8 cellular contexts compared by ENCODE assay signal in genomic region chr21:45590246-45590725, GRCh38. TPM values are rescaled to one million over a fixed set of nuclear protein-coding genes. Genes with fewer than 3 reads are reported as not detected.
A peak's percentile ranks its signal among the peaks of the same experiment; 100 is the strongest.
DNase-seq lines count a peak whose midpoint lies in the region; ATAC-seq, FAIRE-seq and TF ChIP-seq lines count a peak whose summit lies in the region.

No MANE protein-coding gene starts in this region.

- H3K36me3 Mint-ChIP-seq in stimulated activated naive B cell treated with anti-CD40 and anti-IgM and Interleukin-4, amounts not matched to agents 10 μg/mL and 1 μg/mL and 100 μg/mL, for 72 hours = peaks cover 4 to 15% of the 10 kb centered on the region in 2 donors

- no peak overlapping the region for H4K5ac ChIP-seq in H1 (ENCODE audit: insufficient read length, low read depth, low read length)

- H3K4me3 ChIP-seq in H1 (ENCODE audit: extremely low read depth in 1 of 4, insufficient read depth in 2 of 4, low read depth in 3 of 4, low read length in 4 of 4) (peak overlapping the region; percentile 49 to 73 (median 58)), mucosa of rectum (ENCODE audit: low read length in 2 of 2) (peak overlapping the region; percentile 26 to 44)

- H3K4ac ChIP-seq in H1 (replicated peaks; ENCODE audit: insufficient read length, low read depth, low read length) = no peak overlapping the region

- H4K8ac ChIP-seq in H1 (ENCODE audit: extremely low read depth, insufficient read depth, low read length) = peak overlapping the region; percentile 87; the same call in 1 of the 2 replicates

- peaks cover 10% of the 10 kb centered on the region for H3K23me2 ChIP-seq in H1 (ENCODE audit: low read depth, low read length)

- no peak overlapping the region for H2BK120ac ChIP-seq in H1 (replicated peaks; ENCODE audit: low read depth, low read length)

- no peak for TF ChIP-seq EP300 in H1 (IDR thresholded peaks at IDR 0.05; ENCODE audit: borderline replicate concordance in 1 of 2, low read depth in 2 of 2, low read length in 2 of 2)

- H4K20me1 ChIP-seq in H1 (replicated peaks in 1 of 2; ENCODE audit: control insufficient read depth in 1 of 2, insufficient read depth in 2 of 2, low read length in 2 of 2) = peaks cover 0 to 8% of the 10 kb centered on the region in 2 experiments

- 0 out of 4 replicates have a peak, but pooled peaks cover 0 to 3% of the 10 kb centered on the region in 2 experiments for H3K79me2 ChIP-seq in H1 (ENCODE audit: control insufficient read depth in 1 of 2, insufficient read depth in 2 of 2, low read length in 2 of 2)

- no peak for FAIRE-seq in H1 (lab: Jason Lieb, UNC)

- H3K23ac ChIP-seq in H1 (ENCODE audit: insufficient read length) = no peak overlapping the region

- CTCF ChIA-PET in H1 (lab: Charles Lee; ENCODE audit: partially characterized antibody) = no interaction called here

- no peak overlapping the region for H2BK15ac ChIP-seq in H1 (ENCODE audit: low read length)

- peak; percentile 57 to 60 for ATAC-seq in stimulated activated naive B cell treated with anti-CD40 and anti-IgM and Interleukin-4, amounts not matched to agents 10 μg/mL and 1 μg/mL and 100 μg/mL, for 72 hours (replicated peaks)
- ATAC-seq in HG03571 (IDR thresholded peaks at IDR 0.05; ENCODE audit: unreplicated experiment) (no peak), GM21717 (IDR thresholded peaks at IDR 0.05; ENCODE audit: unreplicated experiment) (no peak)

- 0 out of 2 replicates have a peak overlapping the region, but pooled peaks have one; percentile 74 for H2AFZ ChIP-seq in H1 (ENCODE audit: low read length)

- H2BK20ac ChIP-seq in H1 (ENCODE audit: low read length) = no peak overlapping the region

- no peak overlapping the region for H3K27ac Mint-ChIP-seq in stimulated activated naive B cell treated with anti-CD40 and anti-IgM and Interleukin-4, amounts not matched to agents 10 μg/mL and 1 μg/mL and 100 μg/mL, for 72 hours

- H3K27me3 ChIP-seq in H1 (replicated peaks in 1 of 4; ENCODE audit: control insufficient read depth in 3 of 4, extremely low read depth in 1 of 4, insufficient read depth in 3 of 4, low read length in 3 of 4) = peaks cover 0 to 19% (median 14%) of the 10 kb centered on the region in 4 experiments; a peak in 5 of 7 replicates
- peaks cover 2 to 4% of the 10 kb centered on the region in 2 donors for H3K27me3 ChIP-seq in mucosa of rectum (ENCODE audit: control insufficient read depth in 2 of 2, insufficient read depth in 2 of 2, low read length in 2 of 2)

- no peak for TF ChIP-seq POLR2A in H1 (IDR thresholded peaks at IDR 0.05; ENCODE audit: control extremely low read depth in 1 of 2, low read depth in 2 of 2, low read length in 2 of 2)

- no peak for TF ChIP-seq RAD21 in H1 (IDR thresholded peaks at IDR 0.05 in 1 of 2, conservative IDR thresholded peaks at IDR 0.05 in 1 of 2; ENCODE audit: low read depth in 2 of 2, low read length in 2 of 2)

- peak overlapping the region in 3 of 4 experiments; percentile 38 to 50 (median 45); a peak in 3 of 7 replicates for H3K9ac ChIP-seq in H1 (replicated peaks in 1 of 4; ENCODE audit: extremely low read depth in 1 of 4, low read depth in 3 of 4, low read length in 3 of 4)
- no peak overlapping the region for H3K9ac ChIP-seq in mucosa of rectum (ENCODE audit: low read depth in 1 of 2, low read length in 2 of 2)

- no peak overlapping the region for H2AK5ac ChIP-seq in H1 (ENCODE audit: low read depth, low read length)

- H2BK12ac ChIP-seq in H1 (ENCODE audit: low read depth, low read length) = no peak overlapping the region

- H3K4me3 Mint-ChIP-seq in stimulated activated naive B cell treated with anti-CD40 and anti-IgM and Interleukin-4, amounts not matched to agents 10 μg/mL and 1 μg/mL and 100 μg/mL, for 72 hours = peak overlapping the region in 1 of 2 donors; percentile 11

- DNase-seq in activated CD8-positive, alpha-beta memory T cell treated with anti-CD3 and anti-CD28 coated beads for 1 hour (ENCODE audit: extremely low read depth in 1 of 2, low read depth in 1 of 2) = peak; percentile 48 to 60
- DNase-seq in activated CD8-positive, alpha-beta memory T cell treated with anti-CD3 and anti-CD28 coated beads for 24 hours = no peak
- DNase-seq in activated CD4-positive, alpha-beta T cell treated with anti-CD3 and anti-CD28 coated beads for 48 hours = peak; percentile 87
- peak; percentile 33 to 74 for DNase-seq in H1 (ENCODE audit: low read depth in 1 of 2, low spot score in 2 of 2)
- DNase-seq in stimulated activated naive B cell treated with anti-CD40 and anti-IgM and Interleukin-4, amounts not matched to agents 10 μg/mL and 1 μg/mL and 100 μg/mL, for 72 hours = peak; percentile 46

- H3K9me3 Mint-ChIP-seq in stimulated activated naive B cell treated with anti-CD40 and anti-IgM and Interleukin-4, amounts not matched to agents 10 μg/mL and 1 μg/mL and 100 μg/mL, for 72 hours = peaks cover 16 to 22% of the 10 kb centered on the region in 2 donors

- WGBS in H1 (ENCODE audit: extremely low coverage in 1 of 2, insufficient coverage in 1 of 2, insufficient read length in 1 of 2, insufficient replicate concordance in 2 of 2, low coverage in 1 of 2, low lambda C conversion rate in 2 of 2, missing lambda C conversion rate in 1 of 2), 2 experiments = 6% methylated on average over 9 of the region's 46 CpGs; no CpG with 5 or more reads in 1 of the 2 experiments

- H3K36me3 ChIP-seq in H1 (ENCODE audit: control insufficient read depth in 2 of 4, insufficient read depth in 4 of 4, low read length in 3 of 4) = no peaks in the 10 kb centered on the region; a peak in 2 of 8 replicates
- no peaks in the 10 kb centered on the region for H3K36me3 ChIP-seq in mucosa of rectum (ENCODE audit: control insufficient read depth in 2 of 2, insufficient read depth in 2 of 2, low read length in 2 of 2)

- H3K27ac ChIP-seq in H1 (ENCODE audit: low read depth, low read length) (no peak overlapping the region), mucosa of rectum (ENCODE audit: low read depth in 2 of 2, low read length in 2 of 2) (no peak overlapping the region)

- no peaks in the 10 kb centered on the region; the same call in 1 of the 2 replicates for H3K79me1 ChIP-seq in H1 (ENCODE audit: low read depth, low read length)

- H3K4me2 ChIP-seq in H1 (ENCODE audit: insufficient read depth in 1 of 2, low read depth in 2 of 2, low read length in 2 of 2) = peak overlapping the region; percentile 75 to 78

- no peak overlapping the region; the same call in 1 of the 2 replicates for H3K18ac ChIP-seq in H1 (ENCODE audit: extremely low read depth, low read length)

- peaks cover 41 to 55% of the 10 kb centered on the region in 2 donors for H3K27me3 Mint-ChIP-seq in stimulated activated naive B cell treated with anti-CD40 and anti-IgM and Interleukin-4, amounts not matched to agents 10 μg/mL and 1 μg/mL and 100 μg/mL, for 72 hours

- H2BK5ac ChIP-seq in H1 (ENCODE audit: low read depth, low read length) = no peak overlapping the region

- H3K56ac ChIP-seq in H1 (replicated peaks; ENCODE audit: insufficient read length, low read depth, low read length) = no peak overlapping the region

- H3K4me1 Mint-ChIP-seq in stimulated activated naive B cell treated with anti-CD40 and anti-IgM and Interleukin-4, amounts not matched to agents 10 μg/mL and 1 μg/mL and 100 μg/mL, for 72 hours = peaks cover 4 to 9% of the 10 kb centered on the region in 2 donors

- H3K4me1 ChIP-seq in H1 (replicated peaks in 1 of 4; ENCODE audit: control insufficient read depth in 3 of 4, insufficient read depth in 4 of 4, low read length in 3 of 4) (0 out of 7 replicates have a peak, but pooled peaks cover 0 to 3% (median 0%) of the 10 kb centered on the region in 4 experiments), mucosa of rectum (ENCODE audit: control insufficient read depth in 2 of 2, insufficient read depth in 2 of 2, low read length in 2 of 2) (no peaks in the 10 kb centered on the region)

- no peak overlapping the region for H4K91ac ChIP-seq in H1 (replicated peaks; ENCODE audit: insufficient read length, low read length)

- no peak overlapping the region for H3K14ac ChIP-seq in H1 (ENCODE audit: insufficient read length)

- TF ChIP-seq CTCF in H1 (IDR thresholded peaks at IDR 0.05; ENCODE audit: control extremely low read depth in 1 of 3, insufficient read depth in 1 of 3, low read depth in 1 of 3, low read length in 3 of 3) = no peak

- H3K9me3 ChIP-seq in H1 (ENCODE audit: insufficient read depth in 2 of 2, low read depth in 1 of 2, low read length in 1 of 2) (peaks cover 22 to 39% of the 10 kb centered on the region in 2 experiments), mucosa of rectum (ENCODE audit: control insufficient read depth in 2 of 2, low read length in 2 of 2) (peaks cover 5 to 8% of the 10 kb centered on the region in 2 donors)

- POLR2A ChIA-PET in H1 (lab: Charles Lee; ENCODE audit: partially characterized antibody) = interaction anchor here (0.6 to 1.4 kb wide), 2 partner anchors 12 to 552 kb away, joined by 3 to 4 read pairs; no protein-coding TSS in a partner anchor

TF ChIP-seq in H1, 55 proteins besides CTCF, POLR2A, EP300 and RAD21 (continues in another document):
- no peak for TF ChIP-seq SRF (IDR thresholded peaks at IDR 0.05; ENCODE audit: low read depth, low read length)
- 0 out of 2 replicates have a peak, but pooled peaks have one; percentile 15 for TF ChIP-seq GABPA (IDR thresholded peaks at IDR 0.05; ENCODE audit: borderline replicate concordance, insufficient read depth, low read length)
- TF ChIP-seq CHD2 (IDR thresholded peaks at IDR 0.05; ENCODE audit: low read length) = no peak
- peak; percentile 9 for TF ChIP-seq ASH2L (IDR thresholded peaks at IDR 0.05; ENCODE audit: low read length)
- TF ChIP-seq RXRA (IDR thresholded peaks at IDR 0.05; ENCODE audit: insufficient read depth, low read depth, low read length) = no peak

RNA-seq across cellular contexts. Expression of gene SLC19A1, which starts 48.0 kb away (rescaled TPM):
- 31.6 and 33.5 TPM in 2 replicates for total RNA-seq in H1 (2021; fragmentation: NEBNext Ultra II Directional; extraction: Animal tissue kit (Norgen Biotek cat#: 25700))
- polyA plus RNA-seq in H1 (2011; rRNA removed) = 43.8 and 48.3 TPM in 2 replicates
- polyA plus RNA-seq in H1 (2011; cell fraction: cytosol; rRNA removed) = 22.7 TPM
- polyA plus RNA-seq in H1 (2011; cell fraction: nucleus; rRNA removed) = 47.4 TPM
- 47.5 to 77.8 TPM (median 65.6 TPM) in 4 replicates for polyA plus RNA-seq in H1 (2012, experiment 1 of 2)
- polyA plus RNA-seq in H1 (2012, experiment 2 of 2) = 70.7 TPM
- 40.9 TPM for polyA plus RNA-seq in H1 (2013, experiment 1 of 2)
- 42.0 TPM for polyA plus RNA-seq in H1 (2013, experiment 2 of 2)
- polyA minus RNA-seq in H1 (2011; rRNA and poly(A)+ RNA removed) = 12.0 and 29.3 TPM in 2 replicates
- 17.7 TPM for polyA minus RNA-seq in H1 (2011; cell fraction: cytosol; rRNA and poly(A)+ RNA removed)
- 18.7 TPM for polyA minus RNA-seq in H1 (2011; cell fraction: nucleus; rRNA and poly(A)+ RNA removed)

RNA-seq across cellular contexts. Expression of gene PCBP3, which starts 53.2 kb away (rescaled TPM):
- 6.3 TPM in 2 replicates for total RNA-seq in H1 (2021; fragmentation: NEBNext Ultra II Directional; extraction: Animal tissue kit (Norgen Biotek cat#: 25700))
- 3.5 and 7.3 TPM in 2 replicates for polyA plus RNA-seq in H1 (2011; rRNA removed)
- 3.1 TPM for polyA plus RNA-seq in H1 (2011; cell fraction: cytosol; rRNA removed)
- polyA plus RNA-seq in H1 (2011; cell fraction: nucleus; rRNA removed) = 12.8 TPM
- 7.9 to 9.2 TPM (median 8.4 TPM) in 4 replicates for polyA plus RNA-seq in H1 (2012, experiment 1 of 2)
- 6.9 TPM for polyA plus RNA-seq in H1 (2012, experiment 2 of 2)
- polyA plus RNA-seq in H1 (2013, experiment 1 of 2) = 4.4 TPM
- polyA plus RNA-seq in H1 (2013, experiment 2 of 2) = 5.4 TPM
- polyA minus RNA-seq in H1 (2011; rRNA and poly(A)+ RNA removed) = 10.6 and 11.2 TPM in 2 replicates
- 4.0 TPM for polyA minus RNA-seq in H1 (2011; cell fraction: cytosol; rRNA and poly(A)+ RNA removed)
- 17.3 TPM for polyA minus RNA-seq in H1 (2011; cell fraction: nucleus; rRNA and poly(A)+ RNA removed)

Comparison
In these comparisons a context has a peak if more than half of its experiments do, and no peak if none do; other contexts are left out.
1. H3K9ac ChIP-seq: peak in H1 (3 of 4); none in mucosa of rectum (0 of 2).
2. ATAC-seq: peak in stimulated activated naive B cell treated with anti-CD40 and anti-IgM and Interleukin-4, amounts not matched to agents 10 μg/mL and 1 μg/mL and 100 μg/mL, for 72 hours (2 of 2); none in HG03571 (single experiment) and GM21717 (single experiment).